Comparison of ENCODE assay signal across 22 cellular contexts in the genomic region with DNA sequence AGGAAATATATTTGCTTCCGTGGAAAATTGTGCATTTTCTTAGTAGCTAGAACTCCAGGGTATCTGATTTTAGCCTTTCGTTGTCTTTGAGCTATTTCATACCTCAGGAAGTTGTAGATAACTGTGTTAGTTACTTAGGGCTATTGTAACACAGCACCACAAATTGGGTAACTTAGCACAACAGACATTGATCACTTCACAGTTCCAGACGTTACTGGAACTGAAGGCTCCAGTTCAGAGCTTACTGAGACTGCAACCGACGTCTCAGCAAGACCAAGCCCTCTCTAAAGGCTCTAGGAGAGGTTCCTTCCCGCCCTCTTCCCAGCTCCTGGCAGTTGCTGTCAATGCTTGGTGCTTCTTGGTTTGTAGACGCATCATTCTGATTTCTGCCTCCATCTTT. TPM values are rescaled to one million over a fixed set of nuclear protein-coding genes. Genes with fewer than 3 reads are reported as not detected.
A peak's percentile ranks its signal among the peaks of the same experiment; 100 is the strongest.
DNase-seq lines count a peak whose midpoint lies in the region; ATAC-seq and TF ChIP-seq lines count a peak whose summit lies in the region.
"Had no signal": no experiment of that assay in that cellular context is flagged by ENCODE, and none has a peak within 500 bp of the region (broad histone marks: within the 10 kb centered on the region; RNA-seq: fewer than 3 reads in every experiment).

No MANE protein-coding gene starts in this region.

- POLR2A ChIA-PET in SK-N-SH (lab: Yijun Ruan, JAX): no interaction called here

- CTCF ChIA-PET in SK-N-SH (lab: Yijun Ruan, JAX): interaction anchor here (0.9 to 1.2 kb wide), 2 partner anchors 9 to 82 kb away, joined by 3 read pairs; no protein-coding TSS in a partner anchor

- no peaks in the 10 kb centered on the region for H3K27me3 ChIP-seq in SK-N-SH (ENCODE audit: insufficient read depth)
- H3K27me3 ChIP-seq in RWPE2 (ENCODE audit: insufficient read depth, poor library complexity, severe bottlenecking): no peaks in the 10 kb centered on the region

- no peak for TF ChIP-seq POLR2A in NB4 (IDR thresholded peaks at IDR 0.05; ENCODE audit: extremely low read depth, insufficient read length)

- 82% methylated on average over 7 of the region's 7 CpGs for WGBS in SK-N-SH (ENCODE audit: low lambda C conversion rate)

- H3K9ac ChIP-seq in SK-N-SH: no peak overlapping the region
- H3K9ac ChIP-seq: GM23248 had no signal

- in situ Hi-C loops in ACHN (cut with HindIII; ENCODE audit: low pct_ligation_motif_present, low pct_unique_long_range_greater_than_20kb, low sequenced_read_pairs): no loop called here

- H3K27ac ChIP-seq in SK-N-SH (ENCODE audit: low read depth in 2 of 2, low read length in 1 of 2) (no peak overlapping the region), RWPE2 (ENCODE audit: poor library complexity, severe bottlenecking) (no peak overlapping the region)
- H3K27ac ChIP-seq: GM23248, RWPE1 had no signal

- no peak for TF ChIP-seq EP300 in SK-N-SH (IDR thresholded peaks at IDR 0.05; ENCODE audit: borderline replicate concordance in 1 of 2, low read depth in 1 of 2, low read length in 1 of 2)

- H3K4me3 ChIP-seq in SK-N-SH (ENCODE audit: low read depth in 2 of 2, low read length in 1 of 2) (no peak overlapping the region), NB4 (ENCODE audit: low read depth, low read length) (no peak overlapping the region), RWPE2 (ENCODE audit: severe bottlenecking) (no peak overlapping the region)
- H3K4me3 ChIP-seq: GM23248 had no signal

- H3K4me1 ChIP-seq in SK-N-SH (ENCODE audit: control insufficient read depth in 1 of 2, insufficient read depth in 2 of 2, low read depth in 1 of 2, low read length in 1 of 2) (peaks cover 0 to 8% of the 10 kb centered on the region in 2 experiments; a peak in 3 of 4 replicates), RWPE2 (ENCODE audit: insufficient read depth, poor library complexity, severe bottlenecking) (peaks cover 9% of the 10 kb centered on the region)

- no peaks in the 10 kb centered on the region for H3K9me2 ChIP-seq in SK-N-SH

- no peak for DNase-seq in SK-N-SH
- peak; percentile 40 for DNase-seq in NB4 (ENCODE audit: low read depth)
- peak; percentile 6 for DNase-seq in RWPE2 (ENCODE audit: low spot score)
- DNase-seq in sciatic nerve (ENCODE audit: low spot score): peak; percentile 14
- DNase-seq in ACHN: no peak
- DNase-seq: 8988T; Calu3; CD4-positive, alpha-beta memory T cell; DMS53; GM23248; KG1; NCI-H1092 treated with DMSO at 0.1 percent for 48 hours; NCI-H1694; NCI-H2227 treated with DMSO at 0.1 percent for 48 hours; NCI-H524; OCI-M1; T-helper 1 cell had no signal

- H4K20me1 ChIP-seq in SK-N-SH (ENCODE audit: insufficient read depth): no peaks in the 10 kb centered on the region

- H3K4me2 ChIP-seq in SK-N-SH: no peak overlapping the region

- intact Hi-C loops in sciatic nerve (cut with DNase I): no loop called here

- H3K79me2 ChIP-seq in SK-N-SH (ENCODE audit: insufficient read depth): no peaks in the 10 kb centered on the region

- H3K9me3 ChIP-seq in SK-N-SH (no peaks in the 10 kb centered on the region), RWPE2 (ENCODE audit: severe bottlenecking) (no peaks in the 10 kb centered on the region)

- H3K36me3 ChIP-seq in SK-N-SH (replicated peaks in 1 of 2; ENCODE audit: control insufficient read depth in 1 of 2, insufficient read depth in 2 of 2, low read length in 1 of 2): no peaks in the 10 kb centered on the region
- H3K36me3 ChIP-seq in RWPE2 (ENCODE audit: low read depth): no peaks in the 10 kb centered on the region

- ATAC-seq in SK-N-SH treated with all-trans-retinoic acid at 6 μM for 48 hours (no peak), RWPE2 (ENCODE audit: low read depth) (no peak), sciatic nerve (no peak), HG03175 (IDR thresholded peaks at IDR 0.05; ENCODE audit: unreplicated experiment) (no peak), HG02763 (IDR thresholded peaks at IDR 0.05; ENCODE audit: unreplicated experiment) (no peak)
- ATAC-seq: HCT116 had no signal

- peak overlapping the region; percentile 17; the same call in 1 of the 2 replicates for H2AFZ ChIP-seq in SK-N-SH (ENCODE audit: low read depth)
- H2AFZ ChIP-seq: GM23248 had no signal

- peaks cover 21% of the 10 kb centered on the region for H3F3A ChIP-seq in SK-N-SH (replicated peaks; ENCODE audit: insufficient read depth)

- no peak for TF ChIP-seq RAD21 in SK-N-SH (IDR thresholded peaks at IDR 0.05; ENCODE audit: low read length)

- TF ChIP-seq CTCF in SK-N-SH (IDR thresholded peaks at IDR 0.05) (no peak), NB4 (IDR thresholded peaks at IDR 0.05; ENCODE audit: low read depth, low read length) (no peak), RWPE2 (IDR thresholded peaks at IDR 0.05; ENCODE audit: poor library complexity, severe bottlenecking) (no peak)

TF ChIP-seq in SK-N-SH, 30 proteins besides CTCF, POLR2A, EP300 and RAD21 (continues in another document):
- TF ChIP-seq SIN3A (IDR thresholded peaks at IDR 0.05; ENCODE audit: borderline replicate concordance, low read depth, low read length) (no peak), TEAD4 (IDR thresholded peaks at IDR 0.05; ENCODE audit: borderline replicate concordance, insufficient read depth) (no peak), TCF12 (IDR thresholded peaks at IDR 0.05) (no peak), EZH2phosphoT487 (IDR thresholded peaks at IDR 0.05; ENCODE audit: borderline replicate concordance, low read depth) (no peak), FOXM1 (IDR thresholded peaks at IDR 0.05; ENCODE audit: low read depth) (no peak), GABPA (IDR thresholded peaks at IDR 0.05; ENCODE audit: low read depth) (no peak), GATA2 (CRISPR knock-in tag; IDR thresholded peaks at IDR 0.05) (no peak), RCOR1 (IDR thresholded peaks at IDR 0.05; ENCODE audit: low read length) (no peak)
- TF ChIP-seq, protein P1, sequence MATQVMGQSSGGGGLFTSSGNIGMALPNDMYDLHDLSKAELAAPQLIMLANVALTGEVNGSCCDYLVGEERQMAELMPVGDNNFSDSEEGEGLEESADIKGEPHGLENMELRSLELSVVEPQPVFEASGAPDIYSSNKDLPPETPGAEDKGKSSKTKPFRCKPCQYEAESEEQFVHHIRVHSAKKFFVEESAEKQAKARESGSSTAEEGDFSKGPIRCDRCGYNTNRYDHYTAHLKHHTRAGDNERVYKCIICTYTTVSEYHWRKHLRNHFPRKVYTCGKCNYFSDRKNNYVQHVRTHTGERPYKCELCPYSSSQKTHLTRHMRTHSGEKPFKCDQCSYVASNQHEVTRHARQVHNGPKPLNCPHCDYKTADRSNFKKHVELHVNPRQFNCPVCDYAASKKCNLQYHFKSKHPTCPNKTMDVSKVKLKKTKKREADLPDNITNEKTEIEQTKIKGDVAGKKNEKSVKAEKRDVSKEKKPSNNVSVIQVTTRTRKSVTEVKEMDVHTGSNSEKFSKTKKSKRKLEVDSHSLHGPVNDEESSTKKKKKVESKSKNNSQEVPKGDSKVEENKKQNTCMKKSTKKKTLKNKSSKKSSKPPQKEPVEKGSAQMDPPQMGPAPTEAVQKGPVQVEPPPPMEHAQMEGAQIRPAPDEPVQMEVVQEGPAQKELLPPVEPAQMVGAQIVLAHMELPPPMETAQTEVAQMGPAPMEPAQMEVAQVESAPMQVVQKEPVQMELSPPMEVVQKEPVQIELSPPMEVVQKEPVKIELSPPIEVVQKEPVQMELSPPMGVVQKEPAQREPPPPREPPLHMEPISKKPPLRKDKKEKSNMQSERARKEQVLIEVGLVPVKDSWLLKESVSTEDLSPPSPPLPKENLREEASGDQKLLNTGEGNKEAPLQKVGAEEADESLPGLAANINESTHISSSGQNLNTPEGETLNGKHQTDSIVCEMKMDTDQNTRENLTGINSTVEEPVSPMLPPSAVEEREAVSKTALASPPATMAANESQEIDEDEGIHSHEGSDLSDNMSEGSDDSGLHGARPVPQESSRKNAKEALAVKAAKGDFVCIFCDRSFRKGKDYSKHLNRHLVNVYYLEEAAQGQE (IDR thresholded peaks at IDR 0.05; ENCODE audit: low read depth, low read length): no peak

TF ChIP-seq in SK-N-SH treated with all-trans-retinoic acid at 6 μM for 48 hours, 23 proteins besides CTCF, POLR2A, EP300 and RAD21 (continues in another document):
- no peak for TF ChIP-seq PPARA (CRISPR knock-in tag; IDR thresholded peaks at IDR 0.05; ENCODE audit: borderline replicate concordance)
- TF ChIP-seq ESRRG (CRISPR knock-in tag; IDR thresholded peaks at IDR 0.05): no peak
- no peak for TF ChIP-seq RARB (CRISPR knock-in tag; IDR thresholded peaks at IDR 0.05)
- TF ChIP-seq ARNTL (CRISPR knock-in tag; IDR thresholded peaks at IDR 0.05; ENCODE audit: borderline replicate concordance, low read depth): no peak
- TF ChIP-seq, protein P2, sequence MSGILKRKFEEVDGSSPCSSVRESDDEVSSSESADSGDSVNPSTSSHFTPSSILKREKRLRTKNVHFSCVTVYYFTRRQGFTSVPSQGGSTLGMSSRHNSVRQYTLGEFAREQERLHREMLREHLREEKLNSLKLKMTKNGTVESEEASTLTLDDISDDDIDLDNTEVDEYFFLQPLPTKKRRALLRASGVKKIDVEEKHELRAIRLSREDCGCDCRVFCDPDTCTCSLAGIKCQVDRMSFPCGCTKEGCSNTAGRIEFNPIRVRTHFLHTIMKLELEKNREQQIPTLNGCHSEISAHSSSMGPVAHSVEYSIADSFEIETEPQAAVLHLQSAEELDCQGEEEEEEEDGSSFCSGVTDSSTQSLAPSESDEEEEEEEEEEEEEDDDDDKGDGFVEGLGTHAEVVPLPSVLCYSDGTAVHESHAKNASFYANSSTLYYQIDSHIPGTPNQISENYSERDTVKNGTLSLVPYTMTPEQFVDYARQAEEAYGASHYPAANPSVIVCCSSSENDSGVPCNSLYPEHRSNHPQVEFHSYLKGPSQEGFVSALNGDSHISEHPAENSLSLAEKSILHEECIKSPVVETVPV (CRISPR knock-in tag; IDR thresholded peaks at IDR 0.05): no peak
- TF ChIP-seq ISL1 (CRISPR knock-in tag; IDR thresholded peaks at IDR 0.05): no peak

RNA-seq across cellular contexts. Expression of a gene that starts 17.7 kb away (rescaled TPM):
- 1.8 and 1.9 TPM in 2 replicates for polyA plus RNA-seq in SK-N-SH (2012; rRNA removed)
- polyA plus RNA-seq in SK-N-SH (2012; cell fraction: cytosol; rRNA removed): 1.2 and 1.7 TPM in 2 replicates
- polyA plus RNA-seq in SK-N-SH (2012; cell fraction: nucleus; rRNA removed): 4.3 and 7.0 TPM in 2 replicates
- total RNA-seq in sciatic nerve: 22.6 TPM

Comparison
In these comparisons a context has a peak if more than half of its experiments do, and no peak if none do; other contexts are left out.
1. DNase-seq: peak in NB4 (single experiment), RWPE2 (single experiment) and sciatic nerve (single experiment); none in SK-N-SH (single experiment) and ACHN (single experiment).